1 cellular context compared by ENCODE assay signal in the genomic region with DNA sequence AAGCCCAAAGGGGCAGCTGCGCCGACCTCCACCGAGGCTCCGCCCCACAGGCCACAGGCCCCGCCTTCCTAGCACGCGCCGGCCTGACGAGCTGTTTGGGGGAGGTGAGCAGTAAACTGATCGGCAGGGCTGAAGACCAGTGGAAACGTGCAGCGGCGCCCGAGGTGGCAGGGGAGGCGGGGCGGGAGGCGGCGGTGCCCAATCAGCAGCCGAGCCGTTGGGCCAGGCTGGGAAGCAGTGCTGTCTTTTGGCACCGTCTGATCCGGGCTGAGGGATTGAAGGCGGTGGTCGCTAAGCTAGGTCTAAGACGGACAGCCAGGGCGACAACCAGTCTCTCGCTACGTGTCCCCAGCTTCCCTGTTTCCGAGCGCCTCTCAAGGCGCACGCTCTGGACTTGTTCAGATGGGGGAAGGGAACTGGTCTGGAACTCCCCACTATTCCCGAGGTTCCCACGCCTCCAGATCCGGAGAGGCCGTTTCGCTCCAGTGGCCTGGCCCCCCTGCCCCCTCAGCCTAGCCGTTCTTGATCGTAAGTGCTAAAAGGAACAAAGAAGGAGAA.
TF ChIP-seq lines count a peak whose summit lies in the region.

A gene with protein sequence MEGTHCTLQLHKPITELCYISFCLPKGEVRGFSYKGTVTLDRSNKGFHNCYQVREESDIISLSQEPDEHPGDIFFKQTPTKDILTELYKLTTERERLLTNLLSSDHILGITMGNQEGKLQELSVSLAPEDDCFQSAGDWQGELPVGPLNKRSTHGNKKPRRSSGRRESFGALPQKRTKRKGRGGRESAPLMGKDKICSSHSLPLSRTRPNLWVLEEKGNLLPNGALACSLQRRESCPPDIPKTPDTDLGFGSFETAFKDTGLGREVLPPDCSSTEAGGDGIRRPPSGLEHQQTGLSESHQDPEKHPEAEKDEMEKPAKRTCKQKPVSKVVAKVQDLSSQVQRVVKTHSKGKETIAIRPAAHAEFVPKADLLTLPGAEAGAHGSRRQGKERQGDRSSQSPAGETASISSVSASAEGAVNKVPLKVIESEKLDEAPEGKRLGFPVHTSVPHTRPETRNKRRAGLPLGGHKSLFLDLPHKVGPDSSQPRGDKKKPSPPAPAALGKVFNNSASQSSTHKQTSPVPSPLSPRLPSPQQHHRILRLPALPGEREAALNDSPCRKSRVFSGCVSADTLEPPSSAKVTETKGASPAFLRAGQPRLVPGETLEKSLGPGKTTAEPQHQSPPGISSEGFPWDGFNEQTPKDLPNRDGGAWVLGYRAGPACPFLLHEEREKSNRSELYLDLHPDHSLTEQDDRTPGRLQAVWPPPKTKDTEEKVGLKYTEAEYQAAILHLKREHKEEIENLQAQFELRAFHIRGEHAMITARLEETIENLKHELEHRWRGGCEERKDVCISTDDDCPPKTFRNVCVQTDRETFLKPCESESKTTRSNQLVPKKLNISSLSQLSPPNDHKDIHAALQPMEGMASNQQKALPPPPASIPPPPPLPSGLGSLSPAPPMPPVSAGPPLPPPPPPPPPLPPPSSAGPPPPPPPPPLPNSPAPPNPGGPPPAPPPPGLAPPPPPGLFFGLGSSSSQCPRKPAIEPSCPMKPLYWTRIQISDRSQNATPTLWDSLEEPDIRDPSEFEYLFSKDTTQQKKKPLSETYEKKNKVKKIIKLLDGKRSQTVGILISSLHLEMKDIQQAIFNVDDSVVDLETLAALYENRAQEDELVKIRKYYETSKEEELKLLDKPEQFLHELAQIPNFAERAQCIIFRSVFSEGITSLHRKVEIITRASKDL (N-terminal part only) (minus strand): TSS at position 11 of the 558 bp plus-strand sequence. CDS start 39,800 bp downstream, outside the sequence.

TF ChIP-seq in HepG2, 621 proteins besides CTCF, POLR2A, EP300 and RAD21:
- TF ChIP-seq NFYC (CRISPR knock-in tag; IDR thresholded peaks at IDR 0.05): 0 out of 2 replicates have a peak, but pooled peaks have one; percentile 14
- TF ChIP-seq, protein P1, sequence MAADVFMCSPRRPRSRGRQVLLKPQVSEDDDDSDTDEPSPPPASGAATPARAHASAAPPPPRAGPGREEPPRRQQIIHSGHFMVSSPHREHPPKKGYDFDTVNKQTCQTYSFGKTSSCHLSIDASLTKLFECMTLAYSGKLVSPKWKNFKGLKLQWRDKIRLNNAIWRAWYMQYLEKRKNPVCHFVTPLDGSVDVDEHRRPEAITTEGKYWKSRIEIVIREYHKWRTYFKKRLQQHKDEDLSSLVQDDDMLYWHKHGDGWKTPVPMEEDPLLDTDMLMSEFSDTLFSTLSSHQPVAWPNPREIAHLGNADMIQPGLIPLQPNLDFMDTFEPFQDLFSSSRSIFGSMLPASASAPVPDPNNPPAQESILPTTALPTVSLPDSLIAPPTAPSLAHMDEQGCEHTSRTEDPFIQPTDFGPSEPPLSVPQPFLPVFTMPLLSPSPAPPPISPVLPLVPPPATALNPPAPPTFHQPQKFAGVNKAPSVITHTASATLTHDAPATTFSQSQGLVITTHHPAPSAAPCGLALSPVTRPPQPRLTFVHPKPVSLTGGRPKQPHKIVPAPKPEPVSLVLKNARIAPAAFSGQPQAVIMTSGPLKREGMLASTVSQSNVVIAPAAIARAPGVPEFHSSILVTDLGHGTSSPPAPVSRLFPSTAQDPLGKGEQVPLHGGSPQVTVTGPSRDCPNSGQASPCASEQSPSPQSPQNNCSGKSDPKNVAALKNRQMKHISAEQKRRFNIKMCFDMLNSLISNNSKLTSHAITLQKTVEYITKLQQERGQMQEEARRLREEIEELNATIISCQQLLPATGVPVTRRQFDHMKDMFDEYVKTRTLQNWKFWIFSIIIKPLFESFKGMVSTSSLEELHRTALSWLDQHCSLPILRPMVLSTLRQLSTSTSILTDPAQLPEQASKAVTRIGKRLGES (CRISPR knock-in tag; IDR thresholded peaks at IDR 0.05; ENCODE audit: borderline replicate concordance): no peak
